ENCODE assay signal across 32 cellular contexts in genomic region chr12:118649765-118650585, GRCh38.
"Had no signal": no experiment of that assay in that cellular context is flagged by ENCODE, and none has a peak within 500 bp of the region (broad histone marks: within the 10 kb centered on the region; RNA-seq: fewer than 3 reads in every experiment).

No MANE protein-coding gene starts in this region.

- H3K27me3 ChIP-seq: adrenal gland, body of pancreas, breast epithelium had no signal

- H3K27ac Mint-ChIP-seq: activated CD4-positive, alpha-beta T cell treated with anti-CD3 and anti-CD28 coated beads for 36 hours; activated CD4-positive, alpha-beta T cell treated with anti-CD3 and anti-CD28 coated beads, Interleukin-2, amount 10 ng/mL, durations not matched to agents 7 days and 5 days; activated naive CD4-positive, alpha-beta T cell treated with anti-CD3 and anti-CD28 coated beads for 36 hours; activated naive CD4-positive, alpha-beta T cell treated with anti-CD3 and anti-CD28 coated beads, Interleukin-2, amount 50 U/mL, for 72 hours; activated T-helper 1 cell treated with anti-CD3 and anti-CD28 coated beads, Interleukin-12 subunit alpha, Interleukin-12 subunit beta, Interleukin-2, Interleukin-4 antibody, amounts not matched to agents 30 ng/mL and 10 ng/mL and 1 ng/mL, durations not matched to agents 14 hours and 24 hours and 36 hours; T-helper 1 cell treated with Interleukin-12 subunit alpha and Interleukin-12 subunit beta and Interleukin-4 antibody, amounts not matched to agents 30 μg/mL and 1 μg/mL, for 36 hours; T-helper 2 cell treated with Interferon-gamma antibody and Interleukin-4, amounts not matched to agents 5 μg/mL and 100 μg/mL, for 36 hours; WTC11 had no signal

- H3K27me3 Mint-ChIP-seq: activated CD4-positive, alpha-beta T cell treated with anti-CD3 and anti-CD28 coated beads, Interleukin-2, amount 10 ng/mL, durations not matched to agents 7 days and 5 days had no signal

- DNase-seq: activated CD4-positive, alpha-beta T cell treated with anti-CD3 and anti-CD28 coated beads for 36 hours; activated CD4-positive, alpha-beta T cell treated with anti-CD3 and anti-CD28 coated beads, Interleukin-2, amount 10 ng/mL, durations not matched to agents 7 days and 5 days; activated CD4-positive, alpha-beta T cell treated with anti-CD3 and anti-CD28 coated beads, Interleukin-2, amount 50 U/mL, for 48 hours; activated CD8-positive, alpha-beta memory T cell treated with anti-CD3 and anti-CD28 coated beads, Interleukin-2, amount 50 U/mL, for 4 hours; activated gamma-delta T cell treated with Interleukin-2 at 50 U/mL for 16 hours; activated naive CD4-positive, alpha-beta T cell treated with anti-CD3 and anti-CD28 coated beads for 36 hours; activated T-cell treated with anti-CD3 and anti-CD28 coated beads for 4 hours; activated T-cell treated with anti-CD3 and anti-CD28 coated beads, Interleukin-2, amount 50 U/mL, for 4 hours; adrenal gland; body of pancreas; caudate nucleus; cerebellar nuclear complex; MM.1S; NCI-H1092; NCI-H1436 treated with DMSO at 0.1 percent for 48 hours; NCI-H1694 treated with DMSO at 0.1 percent for 48 hours; NCI-H2029 treated with DMSO at 0.1 percent for 48 hours; NCI-H2171 treated with DMSO at 0.1 percent for 48 hours; NCI-H226; NCI-H446 treated with DMSO at 0.1 percent for 48 hours; NCI-H524; NCI-H69; NK-92 treated with Interleukin-12 subunit alpha and Interleukin-12 subunit beta, amount 100 ng/mL, for 24 hours; OCI-M1; Right ventricle myocardium superior had no signal

- H3K9me3 Mint-ChIP-seq: activated T-helper 1 cell treated with anti-CD3 and anti-CD28 coated beads, Interleukin-12 subunit alpha, Interleukin-12 subunit beta, Interleukin-2, Interleukin-4 antibody, amounts not matched to agents 30 ng/mL and 10 ng/mL and 1 ng/mL, durations not matched to agents 14 hours and 24 hours and 36 hours; WTC11 had no signal

- H3K4me3 Mint-ChIP-seq: activated CD4-positive, alpha-beta T cell treated with anti-CD3 and anti-CD28 coated beads for 36 hours; activated CD4-positive, alpha-beta T cell treated with anti-CD3 and anti-CD28 coated beads, Interleukin-2, amount 10 ng/mL, durations not matched to agents 7 days and 5 days; activated naive CD4-positive, alpha-beta T cell treated with anti-CD3 and anti-CD28 coated beads for 36 hours; activated T-cell treated with anti-CD3 and anti-CD28 coated beads, Interleukin-2, amount 50 U/mL, for 4 hours; activated T-helper 1 cell treated with anti-CD3 and anti-CD28 coated beads, Interleukin-12 subunit alpha, Interleukin-12 subunit beta, Interleukin-2, Interleukin-4 antibody, amounts not matched to agents 30 ng/mL and 10 ng/mL and 1 ng/mL, durations not matched to agents 14 hours and 24 hours and 36 hours; T-helper 1 cell treated with Interleukin-12 subunit alpha and Interleukin-12 subunit beta and Interleukin-4 antibody, amounts not matched to agents 30 μg/mL and 1 μg/mL, for 36 hours; T-helper 2 cell treated with Interferon-gamma antibody and Interleukin-4, amounts not matched to agents 5 μg/mL and 100 μg/mL, for 36 hours; WTC11 had no signal

- H3K36me3 Mint-ChIP-seq: activated naive CD4-positive, alpha-beta T cell treated with anti-CD3 and anti-CD28 coated beads, Interleukin-2, amount 50 U/mL, for 72 hours; WTC11 had no signal

- H3K4me1 Mint-ChIP-seq: activated CD4-positive, alpha-beta T cell treated with anti-CD3 and anti-CD28 coated beads for 36 hours; activated CD4-positive, alpha-beta T cell treated with anti-CD3 and anti-CD28 coated beads, Interleukin-2, amount 10 ng/mL, durations not matched to agents 7 days and 5 days; WTC11 had no signal

- H3K36me3 ChIP-seq: adrenal gland, breast epithelium had no signal

- H3K4me3 ChIP-seq: adrenal gland, body of pancreas, breast epithelium had no signal

- FAIRE-seq: astrocyte had no signal
